ENCODE assay signal across 8 cellular contexts in genomic region chr19:45251452-45252354, GRCh38. TPM values are rescaled to one million over a fixed set of nuclear protein-coding genes. Genes with fewer than 3 reads are reported as not detected.
DNase-seq lines count a peak whose midpoint lies in the region; ATAC-seq and TF ChIP-seq lines count a peak whose summit lies in the region.

No MANE protein-coding gene starts in this region.

- H3K4me1 ChIP-seq in prostate gland (replicated peaks): peaks cover 6% of the 10 kb centered on the region

- H3K27ac Mint-ChIP-seq in activated CD4-positive, alpha-beta T cell treated with anti-CD3 and anti-CD28 coated beads for 36 hours: peak overlapping the region; percentile 25
- peak overlapping the region; percentile 75 for H3K27ac Mint-ChIP-seq in activated CD8-positive, alpha-beta T cell treated with anti-CD3 and anti-CD28 coated beads, Interleukin-2, amount 10 ng/mL, durations not matched to agents 7 days and 5 days

- intact Hi-C loops in activated CD4-positive, alpha-beta T cell treated with anti-CD3 and anti-CD28 coated beads for 36 hours (cut with DNase I, micrococcal nuclease): loop anchor here (1.0 to 5.0 kb wide), 13 partner anchors 57 to 361 kb away; partner anchors contain the start of genes BLOC1S3 (in 1 of the 2), CLASRP (in 1 of the 2), CLPTM1 (in 1 of the 2) and ERCC2 (in 1 of the 2)
- intact Hi-C loops in prostate gland (cut with DNase I): no loop called here

- no peak for TF ChIP-seq POLR2A in prostate gland (IDR thresholded peaks at IDR 0.05)

- POLR2A ChIA-PET in activated CD4-positive, alpha-beta T cell treated with anti-CD3 and anti-CD28 coated beads for 36 hours (lab: Charles Lee): no interaction called here
- POLR2A ChIA-PET in activated CD8-positive, alpha-beta T cell treated with anti-CD3 and anti-CD28 coated beads, Interleukin-2, amount 10 ng/mL, durations not matched to agents 7 days and 5 days (lab: Charles Lee): no interaction called here

- H3K4me3 ChIP-seq in foreskin fibroblast (ENCODE audit: low read depth in 1 of 2, low read length in 2 of 2): peak overlapping the region; percentile 75 to 91
- peak overlapping the region; percentile 89 to 99 for H3K4me3 ChIP-seq in prostate gland

- peak; percentile 12 for ATAC-seq in activated CD4-positive, alpha-beta T cell treated with anti-CD3 and anti-CD28 coated beads for 36 hours
- ATAC-seq in activated CD8-positive, alpha-beta T cell treated with anti-CD3 and anti-CD28 coated beads, Interleukin-2, amount 10 ng/mL, durations not matched to agents 7 days and 5 days: peak; percentile 40
- ATAC-seq in GM19452 (IDR thresholded peaks at IDR 0.05; ENCODE audit: unreplicated experiment): no peak
- no peak for ATAC-seq in GM18868 (IDR thresholded peaks at IDR 0.05; ENCODE audit: unreplicated experiment)

- peaks cover 2% of the 10 kb centered on the region for H3K27me3 Mint-ChIP-seq in activated CD4-positive, alpha-beta T cell treated with anti-CD3 and anti-CD28 coated beads for 36 hours
- H3K27me3 Mint-ChIP-seq in activated CD8-positive, alpha-beta T cell treated with anti-CD3 and anti-CD28 coated beads, Interleukin-2, amount 10 ng/mL, durations not matched to agents 7 days and 5 days (ENCODE audit: low read depth): peaks cover 2% of the 10 kb centered on the region

- no peaks in the 10 kb centered on the region for H3K9me3 Mint-ChIP-seq in activated CD4-positive, alpha-beta T cell treated with anti-CD3 and anti-CD28 coated beads for 36 hours (ENCODE audit: low read depth)
- no peaks in the 10 kb centered on the region for H3K9me3 Mint-ChIP-seq in activated CD8-positive, alpha-beta T cell treated with anti-CD3 and anti-CD28 coated beads, Interleukin-2, amount 10 ng/mL, durations not matched to agents 7 days and 5 days (ENCODE audit: insufficient read depth)

- H3K4me1 Mint-ChIP-seq in activated CD4-positive, alpha-beta T cell treated with anti-CD3 and anti-CD28 coated beads for 36 hours: peaks cover 29% of the 10 kb centered on the region
- H3K4me1 Mint-ChIP-seq in activated CD8-positive, alpha-beta T cell treated with anti-CD3 and anti-CD28 coated beads, Interleukin-2, amount 10 ng/mL, durations not matched to agents 7 days and 5 days (ENCODE audit: low read depth): peaks cover 41% of the 10 kb centered on the region

- no peaks in the 10 kb centered on the region for H3K36me3 Mint-ChIP-seq in activated CD4-positive, alpha-beta T cell treated with anti-CD3 and anti-CD28 coated beads for 36 hours (ENCODE audit: low read depth)
- H3K36me3 Mint-ChIP-seq in activated CD8-positive, alpha-beta T cell treated with anti-CD3 and anti-CD28 coated beads, Interleukin-2, amount 10 ng/mL, durations not matched to agents 7 days and 5 days (ENCODE audit: low read depth): no peaks in the 10 kb centered on the region

- 2% methylated on average over 52 of the region's 57 CpGs for WGBS in prostate gland

- TF ChIP-seq CTCF in foreskin fibroblast (IDR thresholded peaks at IDR 0.05; ENCODE audit: low read depth, low read length) (no peak), prostate gland (IDR thresholded peaks at IDR 0.05) (no peak)

- DNase-seq in activated CD4-positive, alpha-beta T cell treated with anti-CD3 and anti-CD28 coated beads for 36 hours: peak; percentile 36
- no peak for DNase-seq in activated CD4-positive, alpha-beta T cell treated with anti-CD3 and anti-CD28 coated beads, Interleukin-2, amount 50 U/mL, for 1 hour
- DNase-seq in activated CD8-positive, alpha-beta T cell treated with anti-CD3 and anti-CD28 coated beads, Interleukin-2, amount 10 ng/mL, durations not matched to agents 7 days and 5 days: peak; percentile 30
- DNase-seq in foreskin fibroblast: peak in 1 of 2 donors; percentile 44
- no peak for DNase-seq in prostate gland (ENCODE audit: low spot score)
- no peak for DNase-seq in cerebellar cortex (ENCODE audit: low spot score)

- H3K27ac ChIP-seq in prostate gland: peak overlapping the region; percentile 78 to 79

- no peaks in the 10 kb centered on the region for H3K9me3 ChIP-seq in prostate gland

- H3K4me3 Mint-ChIP-seq in activated CD4-positive, alpha-beta T cell treated with anti-CD3 and anti-CD28 coated beads for 36 hours: peak overlapping the region; percentile 77
- peak overlapping the region; percentile 81 for H3K4me3 Mint-ChIP-seq in activated CD8-positive, alpha-beta T cell treated with anti-CD3 and anti-CD28 coated beads, Interleukin-2, amount 10 ng/mL, durations not matched to agents 7 days and 5 days

- H3K27me3 ChIP-seq in prostate gland (replicated peaks; ENCODE audit: insufficient read depth): no peaks in the 10 kb centered on the region

- CTCF ChIA-PET in activated CD4-positive, alpha-beta T cell treated with anti-CD3 and anti-CD28 coated beads for 36 hours (lab: Charles Lee): interaction anchor here (1.4 kb wide), 1 partner anchor 74 kb away, joined by 3 read pairs; the partner anchor contains the start of genes BLOC1S3 and TRAPPC6A
- CTCF ChIA-PET in activated CD8-positive, alpha-beta T cell treated with anti-CD3 and anti-CD28 coated beads, Interleukin-2, amount 10 ng/mL, durations not matched to agents 7 days and 5 days (lab: Charles Lee): interaction anchor here (0.7 kb wide), 1 partner anchor 188 kb away, joined by 3 read pairs; no protein-coding TSS in a partner anchor

- no peaks in the 10 kb centered on the region for H3K36me3 ChIP-seq in prostate gland

RNA-seq across cellular contexts. Expression of gene MARK4, which starts 0.6 kb away (rescaled TPM):
- total RNA-seq in activated CD4-positive, alpha-beta T cell treated with anti-CD3 and anti-CD28 coated beads for 36 hours: 10 to 100 TPM; 19.1 to 19.6 TPM
- 10 to 100 TPM; 18.3 to 18.5 TPM for total RNA-seq in activated CD8-positive, alpha-beta T cell treated with anti-CD3 and anti-CD28 coated beads, Interleukin-2, amount 10 ng/mL, durations not matched to agents 7 days and 5 days
- total RNA-seq in prostate gland: 100 to 1,000 TPM in 1 of 2 donors, 10 to 100 TPM in 1; 24.3 to 120 TPM

RNA-seq across cellular contexts. Expression of gene EXOC3L2, which starts 6.5 kb away (rescaled TPM):
- total RNA-seq in activated CD4-positive, alpha-beta T cell treated with anti-CD3 and anti-CD28 coated beads for 36 hours: not detected
- total RNA-seq in activated CD8-positive, alpha-beta T cell treated with anti-CD3 and anti-CD28 coated beads, Interleukin-2, amount 10 ng/mL, durations not matched to agents 7 days and 5 days: not detected
- 10 to 100 TPM in 1 of 2 donors, 1 to 10 TPM in 1; 5.8 to 27.0 TPM for total RNA-seq in prostate gland

Comparison
In these comparisons a context has a peak if more than half of its experiments do, and no peak if none do; other contexts are left out.
1. DNase-seq: peak in activated CD4-positive, alpha-beta T cell treated with anti-CD3 and anti-CD28 coated beads for 36 hours (single experiment) and activated CD8-positive, alpha-beta T cell treated with anti-CD3 and anti-CD28 coated beads, Interleukin-2, amount 10 ng/mL, durations not matched to agents 7 days and 5 days (single experiment); none in activated CD4-positive, alpha-beta T cell treated with anti-CD3 and anti-CD28 coated beads, Interleukin-2, amount 50 U/mL, for 1 hour (single experiment), prostate gland (single experiment) and cerebellar cortex (single experiment).
2. ATAC-seq: peak in activated CD4-positive, alpha-beta T cell treated with anti-CD3 and anti-CD28 coated beads for 36 hours (single experiment) and activated CD8-positive, alpha-beta T cell treated with anti-CD3 and anti-CD28 coated beads, Interleukin-2, amount 10 ng/mL, durations not matched to agents 7 days and 5 days (single experiment); none in GM19452 (single experiment) and GM18868 (single experiment).
3. RNA of gene EXOC3L2, which starts 6.5 kb away (total RNA-seq): 5.8 to 27.0 TPM in prostate gland; not detected in activated CD4-positive, alpha-beta T cell treated with anti-CD3 and anti-CD28 coated beads for 36 hours and not detected in activated CD8-positive, alpha-beta T cell treated with anti-CD3 and anti-CD28 coated beads, Interleukin-2, amount 10 ng/mL, durations not matched to agents 7 days and 5 days; every median in the first group is over 4 times any median in the second.